ENCODE assay signal across 8 cellular contexts in the genomic region with DNA sequence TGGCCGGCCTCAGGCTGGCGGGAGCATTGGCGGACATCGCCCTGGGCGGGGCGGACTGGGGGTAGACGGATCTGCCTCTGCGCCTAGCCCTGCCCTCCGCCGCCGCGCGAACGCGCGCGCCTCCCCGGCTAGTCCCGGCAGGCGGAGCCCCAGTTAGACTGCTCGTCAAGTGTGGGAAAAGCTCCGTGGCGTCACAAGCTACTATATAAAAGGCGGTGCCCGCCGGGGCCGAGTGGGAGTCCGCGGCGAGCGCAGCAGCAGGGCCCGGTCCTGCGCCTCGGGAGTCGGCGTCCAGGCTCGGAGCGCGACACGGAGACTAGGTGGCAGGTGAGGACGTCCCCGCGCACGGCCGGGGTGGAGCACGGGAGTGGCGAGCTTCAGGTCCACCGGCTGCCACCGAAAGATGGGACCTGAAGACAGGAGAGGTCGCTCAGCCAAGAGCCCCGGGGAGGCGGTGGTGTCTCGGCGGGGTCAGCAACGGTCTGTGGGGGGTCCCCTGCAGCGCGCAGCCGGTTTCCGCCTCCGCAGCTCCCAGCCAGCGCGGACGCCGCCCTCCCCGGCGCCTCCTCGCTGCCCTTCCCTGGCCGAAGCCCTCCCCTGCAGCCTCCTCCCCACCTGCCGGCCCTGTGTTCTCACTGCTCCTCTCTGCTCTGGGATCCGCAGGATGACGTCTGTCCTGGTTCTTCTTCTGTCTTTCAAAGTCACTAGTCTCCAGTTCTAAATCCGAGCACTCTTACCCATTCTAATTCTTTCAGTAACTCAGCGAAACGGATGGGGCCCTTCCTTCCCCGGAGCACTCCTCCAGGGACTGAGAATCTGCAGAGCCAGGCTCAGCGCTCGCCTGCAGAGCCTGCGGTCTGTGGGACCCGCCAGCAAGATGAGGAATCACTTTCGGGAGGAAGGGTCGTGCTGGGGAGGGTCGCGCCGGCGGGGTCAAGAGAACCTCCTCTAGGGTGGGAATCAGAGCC. TPM values are rescaled to one million over a fixed set of nuclear protein-coding genes. Genes with fewer than 3 reads are reported as not detected.
DNase-seq lines count a peak whose midpoint lies in the region; ATAC-seq and TF ChIP-seq lines count a peak whose summit lies in the region.

No MANE protein-coding gene starts in this region.

- H3K27ac ChIP-seq in RWPE1, result peak overlapping the region; percentile 78

- peak; percentile 70 for ATAC-seq in GM21529 (IDR thresholded peaks at IDR 0.05; ENCODE audit: unreplicated experiment)
- ATAC-seq in stimulated activated naive CD8-positive, alpha-beta T cell treated with anti-CD3 and anti-CD28 coated beads, Interleukin-15, Interleukin-2, amounts not matched to agents 100 U/mL and 50 U/mL, for 24 hours, result peak; percentile 94

- peaks cover 4% of the 10 kb centered on the region for H3K36me3 Mint-ChIP-seq in nephron (ENCODE audit: low read depth)

- H3K4me3 ChIP-seq in Jurkat, Clone E6-1 (ENCODE audit: low read length), result peak overlapping the region; percentile 54
- peak overlapping the region; percentile 74 for H3K4me3 ChIP-seq in fibroblast of pulmonary artery (replicated peaks; ENCODE audit: low read depth, low read length)

- H3K27me3 Mint-ChIP-seq in nephron (ENCODE audit: low read depth), result peaks cover 11% of the 10 kb centered on the region

- POLR2A ChIA-PET in RWPE1 (lab: Yijun Ruan, JAX; ENCODE audit: low non-redundant PET), result interaction anchor here (0.5 to 0.7 kb wide), 4 partner anchors 21 to 957 kb away, joined by 3 to 4 read pairs (median 3); a partner anchor contains a TSS

- peaks cover 4% of the 10 kb centered on the region for H3K9me3 Mint-ChIP-seq in nephron

- H3K27ac Mint-ChIP-seq in nephron, result peak overlapping the region in 2 of 3 experiments; percentile 57 to 70

- CTCF ChIA-PET in RWPE1 (lab: Yijun Ruan, JAX), result interaction anchor here (0.5 to 0.7 kb wide), 3 partner anchors 75 to 957 kb away, joined by 3 to 4 read pairs (median 3); a partner anchor contains a TSS

- peak overlapping the region; percentile 90 to 96 (median 92) for H3K4me3 Mint-ChIP-seq in nephron

- DNase-seq in DMS53 (lab: John Stamatoyannopoulos, UW) (peak; percentile 95), RWPE1 (ENCODE audit: low spot score) (peak; percentile 82), fibroblast of pulmonary artery (ENCODE audit: low read depth) (peak; percentile 94)
- DNase-seq in Jurkat, Clone E6-1 (ENCODE audit: low read depth, low spot score), result peak; percentile 42
- DNase-seq in activated effector memory CD4-positive, alpha-beta T cell treated with Interleukin-2 at 50 U/mL for 16 hours, result peak; percentile 86
- peak; percentile 91 for DNase-seq in stimulated activated naive CD8-positive, alpha-beta T cell treated with anti-CD3 and anti-CD28 coated beads, Interleukin-15, Interleukin-2, amounts not matched to agents 100 U/mL and 50 U/mL, for 24 hours

- no peak for TF ChIP-seq CTCF in RWPE1 (conservative IDR thresholded peaks at IDR 0.05; ENCODE audit: low read depth)
- no peak for TF ChIP-seq CTCF in fibroblast of pulmonary artery (IDR thresholded peaks at IDR 0.05; ENCODE audit: low read length, missing control alignments)
- TF ChIP-seq CTCF in nephron (IDR thresholded peaks at IDR 0.05; ENCODE audit: unreplicated experiment in 3 of 3), result no peak

- peaks cover 5% of the 10 kb centered on the region for H3K4me1 Mint-ChIP-seq in nephron

RNA-seq across cellular contexts. Expression of a gene that starts 4.3 kb away (rescaled TPM):
- 14.2 TPM for polyA plus RNA-seq in Jurkat, Clone E6-1 (2012; ENCODE audit: insufficient read depth, insufficient read length)

RNA-seq across cellular contexts. Expression of a gene that starts 54.5 kb away (rescaled TPM):
- polyA plus RNA-seq in Jurkat, Clone E6-1 (2012; ENCODE audit: insufficient read depth, insufficient read length), result 43.2 TPM

Comparison
In these comparisons a context has a peak if more than half of its experiments do, and no peak if none do; other contexts are left out.
1. Peak in every context shown above with its lines: DNase-seq, ATAC-seq, H3K4me3 ChIP-seq and H3K27ac ChIP-seq.
2. DNase-seq: peak in every context shown above with its lines; median percentile 95 in DMS53; 94 in fibroblast of pulmonary artery; 91 in stimulated activated naive CD8-positive, alpha-beta T cell treated with anti-CD3 and anti-CD28 coated beads, Interleukin-15, Interleukin-2, amounts not matched to agents 100 U/mL and 50 U/mL, for 24 hours; 86 in activated effector memory CD4-positive, alpha-beta T cell treated with Interleukin-2 at 50 U/mL for 16 hours; 82 in RWPE1; 42 in Jurkat, Clone E6-1.